In the genomic region with DNA sequence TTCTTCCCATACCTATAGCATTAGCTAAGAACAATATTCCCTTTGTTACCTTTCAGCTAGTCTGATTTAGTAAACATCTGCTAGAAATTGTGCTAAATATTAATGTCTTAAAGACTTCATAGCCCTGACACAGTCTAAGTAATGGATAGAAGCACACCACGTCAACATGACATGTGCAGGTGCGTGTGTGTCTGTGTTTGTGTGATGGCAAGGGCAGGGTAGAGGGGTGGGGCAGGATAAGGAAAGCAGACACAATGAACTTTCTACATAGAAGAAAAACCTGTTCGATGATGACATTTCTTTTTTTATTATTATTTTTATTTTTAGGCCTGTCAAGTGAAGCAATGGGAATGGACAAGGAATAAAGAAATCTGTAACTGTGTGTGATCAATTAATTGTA, we compare ENCODE assay signal across 30 cellular contexts.
"Had no signal": no experiment of that assay in that cellular context is flagged by ENCODE, and none has a peak within 500 bp of the region (broad histone marks: within the 10 kb centered on the region; RNA-seq: fewer than 3 reads in every experiment).

No MANE protein-coding gene starts in this region.

- DNase-seq: activated CD4-positive, alpha-beta memory T cell treated with anti-CD3 and anti-CD28 coated beads for 36 hours; activated CD4-positive, alpha-beta T cell treated with anti-CD3 and anti-CD28 coated beads for 36 hours; activated CD4-positive, alpha-beta T cell treated with anti-CD3 and anti-CD28 coated beads, Interleukin-2, amount 10 ng/mL, durations not matched to agents 24 days and 14 days; activated CD4-positive, CD25-positive, alpha-beta regulatory T cell; activated CD4-positive, CD25-positive, alpha-beta regulatory T cell treated with anti-CD3 and anti-CD28 coated beads, Interleukin-2, amount 50 U/mL, for 72 hours; activated CD8-positive, alpha-beta memory T cell treated with anti-CD3 and anti-CD28 coated beads, Interleukin-2, amount 10 ng/mL, durations not matched to agents 7 days and 5 days; activated CD8-positive, alpha-beta memory T cell treated with anti-CD3 and anti-CD28 coated beads, Interleukin-2, amount 50 U/mL, for 4 hours; activated CD8-positive, alpha-beta T cell treated with anti-CD3 and anti-CD28 coated beads, Interleukin-2, amount 10 ng/mL, durations not matched to agents 7 days and 5 days; activated effector memory CD4-positive, alpha-beta T cell treated with anti-CD3 and anti-CD28 coated beads, Interleukin-2, amount 50 U/mL, for 16 hours; activated naive CD4-positive, alpha-beta T cell treated with anti-CD3 and anti-CD28 coated beads for 36 hours; activated naive CD8-positive, alpha-beta T cell treated with anti-CD3 and anti-CD28 coated beads for 36 hours; activated naive CD8-positive, alpha-beta T cell treated with anti-CD3 and anti-CD28 coated beads, Interleukin-2, amount 50 U/mL, for 24 hours; activated T-cell treated with anti-CD3 and anti-CD28 coated beads, Interleukin-2, amount 50 U/mL, for 1 hour; activated T-cell treated with anti-CD3 and anti-CD28 coated beads, Interleukin-2, amount 50 U/mL, for 48 hours; adrenal gland; amygdala; aorta; body of pancreas; caudate nucleus; cortex of kidney; effector CD8-positive, alpha-beta T cell; foreskin fibroblast; glutamatergic neuron; heart left ventricle; T-helper 2 cell had no signal

- H3K36me3 ChIP-seq: adrenal gland, heart left ventricle had no signal

- H3K27ac ChIP-seq: adrenal gland, body of pancreas, heart left ventricle had no signal

- H3K4me1 ChIP-seq: adrenal gland, body of pancreas, heart left ventricle had no signal

- FAIRE-seq: colon, endometrium, endothelial cell of umbilical vein, frontal cortex had no signal

- H3K4me3 ChIP-seq: adrenal gland, body of pancreas, heart left ventricle had no signal

- ATAC-seq: activated CD4-positive, alpha-beta T cell treated with anti-CD3 and anti-CD28 coated beads for 36 hours; activated CD8-positive, alpha-beta memory T cell treated with anti-CD3 and anti-CD28 coated beads, Interleukin-2, amount 10 ng/mL, durations not matched to agents 7 days and 5 days; activated CD8-positive, alpha-beta T cell treated with anti-CD3 and anti-CD28 coated beads, Interleukin-2, amount 10 ng/mL, durations not matched to agents 7 days and 5 days; activated naive CD8-positive, alpha-beta T cell treated with anti-CD3 and anti-CD28 coated beads, Interleukin-2, amount 50 U/mL, for 24 hours; body of pancreas; esophagus mucosa; heart left ventricle had no signal

- H3K27me3 ChIP-seq: adrenal gland, body of pancreas, heart left ventricle had no signal

- H3K9me3 ChIP-seq: adrenal gland, body of pancreas had no signal
